36 cellular contexts compared by ENCODE assay signal in genomic region chr1:165485716-165486115, GRCh38. TPM values are rescaled to one million over a fixed set of nuclear protein-coding genes. Genes with fewer than 3 reads are reported as not detected.
"Had no signal": no experiment of that assay in that cellular context is flagged by ENCODE, and none has a peak within 500 bp of the region (broad histone marks: within the 10 kb centered on the region; RNA-seq: fewer than 3 reads in every experiment).

No MANE protein-coding gene starts in this region.

- H3K4me3 Mint-ChIP-seq: activated CD8-positive, alpha-beta T cell treated with anti-CD3 and anti-CD28 coated beads for 36 hours; activated naive CD8-positive, alpha-beta T cell; activated T-cell treated with anti-CD3 and anti-CD28 coated beads, Interleukin-2, amount 50 U/mL, for 4 hours; activated T-helper 17 cell treated with anti-CD3 and anti-CD28 coated beads, Interleukin-2, amount 50 U/mL, for 72 hours; effector memory CD8-positive, alpha-beta T cell; WTC11 had no signal

- H3K4me3 ChIP-seq: esophagus squamous epithelium, gastroesophageal sphincter had no signal

- H3K9me3 Mint-ChIP-seq: activated CD8-positive, alpha-beta T cell treated with anti-CD3 and anti-CD28 coated beads for 36 hours; activated T-cell treated with anti-CD3 and anti-CD28 coated beads, Interleukin-2, amount 50 U/mL, for 4 hours; activated T-helper 17 cell treated with anti-CD3 and anti-CD28 coated beads, Interleukin-2, amount 50 U/mL, for 72 hours; effector memory CD8-positive, alpha-beta T cell; WTC11 had no signal

- H3K4me1 Mint-ChIP-seq: WTC11 had no signal

- H3K27me3 ChIP-seq: brain microvascular endothelial cell had no signal

- DNase-seq: activated CD4-positive, alpha-beta T cell treated with anti-CD3 and anti-CD28 coated beads for 1 hour; activated CD4-positive, alpha-beta T cell treated with anti-CD3 and anti-CD28 coated beads for 4 hours; activated CD4-positive, alpha-beta T cell treated with anti-CD3 and anti-CD28 coated beads, Interleukin-2, amount 50 U/mL, for 1 hour; activated CD4-positive, alpha-beta T cell treated with anti-CD3 and anti-CD28 coated beads, Interleukin-2, amount 50 U/mL, for 48 hours; activated CD8-positive, alpha-beta memory T cell treated with anti-CD3 and anti-CD28 coated beads for 24 hours; activated CD8-positive, alpha-beta T cell treated with anti-CD3 and anti-CD28 coated beads for 36 hours; activated effector memory CD4-positive, alpha-beta T cell treated with Interleukin-2 at 50 U/mL for 16 hours; activated gamma-delta T cell treated with Interleukin-2 at 50 U/mL for 16 hours; activated naive CD4-positive, alpha-beta T cell treated with anti-CD3 and anti-CD28 coated beads, Interleukin-2, amount 50 U/mL, for 16 hours; activated naive CD4-positive, alpha-beta T cell treated with Interleukin-2 at 50 U/mL for 16 hours; activated T-cell treated with anti-CD3 and anti-CD28 coated beads, Interleukin-2, amount 50 U/mL, for 4 hours; amniotic stem cell; anterior cingulate cortex; brain microvascular endothelial cell; caudate nucleus; cortex of kidney; dermis blood vessel endothelial cell; effector CD4-positive, alpha-beta T cell; effector memory CD8-positive, alpha-beta T cell; erythroblast; esophagus squamous epithelium; foreskin melanocyte; T-helper 2 cell had no signal

- FAIRE-seq: astrocyte, bronchial epithelial cell, colon had no signal

- H3K27ac Mint-ChIP-seq: activated CD8-positive, alpha-beta T cell treated with anti-CD3 and anti-CD28 coated beads for 36 hours; activated naive CD8-positive, alpha-beta T cell; activated T-helper 17 cell treated with anti-CD3 and anti-CD28 coated beads, Interleukin-2, amount 50 U/mL, for 72 hours; effector memory CD8-positive, alpha-beta T cell; WTC11 had no signal

- H3K9me3 ChIP-seq: esophagus squamous epithelium, gastroesophageal sphincter had no signal

- H3K36me3 Mint-ChIP-seq: activated naive CD8-positive, alpha-beta T cell; WTC11 had no signal

- ATAC-seq: activated CD8-positive, alpha-beta T cell treated with anti-CD3 and anti-CD28 coated beads for 36 hours; activated T-cell treated with anti-CD3 and anti-CD28 coated beads, Interleukin-2, amount 50 U/mL, for 4 hours; activated T-helper 17 cell treated with anti-CD3 and anti-CD28 coated beads, Interleukin-2, amount 50 U/mL, for 72 hours; effector memory CD8-positive, alpha-beta T cell; gastroesophageal sphincter; WTC11 had no signal

- H3K27ac ChIP-seq: brain microvascular endothelial cell, esophagus squamous epithelium, gastroesophageal sphincter had no signal

- H3K36me3 ChIP-seq: brain microvascular endothelial cell, esophagus squamous epithelium, gastroesophageal sphincter had no signal

- H3K4me1 ChIP-seq: esophagus squamous epithelium, gastroesophageal sphincter had no signal

RNA-seq across cellular contexts. Expression of gene RXRG, which starts 40.8 kb away (rescaled TPM):
- total RNA-seq: activated CD8-positive, alpha-beta T cell treated with anti-CD3 and anti-CD28 coated beads for 36 hours; activated T-cell treated with anti-CD3 and anti-CD28 coated beads, Interleukin-2, amount 50 U/mL, for 4 hours; activated T-helper 17 cell treated with anti-CD3 and anti-CD28 coated beads, Interleukin-2, amount 50 U/mL, for 72 hours; astrocyte; bronchial epithelial cell; chondrocyte; dermis blood vessel endothelial cell; fibroblast of villous mesenchyme; glomerular endothelial cell; T-helper 1 cell treated with Interleukin-12 subunit alpha and Interleukin-12 subunit beta and Interleukin-4 antibody, amounts not matched to agents 30 ng/mL and 1 ng/mL, for 36 hours; WTC11 had no signal

RNA-seq across cellular contexts. Expression of gene LRRC52, which starts 58.1 kb away (rescaled TPM):
- total RNA-seq: activated CD8-positive, alpha-beta T cell treated with anti-CD3 and anti-CD28 coated beads for 36 hours; activated T-cell treated with anti-CD3 and anti-CD28 coated beads, Interleukin-2, amount 50 U/mL, for 4 hours; activated T-helper 17 cell treated with anti-CD3 and anti-CD28 coated beads, Interleukin-2, amount 50 U/mL, for 72 hours; astrocyte; bronchial epithelial cell; chondrocyte; dermis blood vessel endothelial cell; esophagus squamous epithelium; fibroblast of lung; fibroblast of villous mesenchyme; gastroesophageal sphincter; glomerular endothelial cell; T-helper 1 cell treated with Interleukin-12 subunit alpha and Interleukin-12 subunit beta and Interleukin-4 antibody, amounts not matched to agents 30 ng/mL and 1 ng/mL, for 36 hours; WTC11 had no signal
- polyA plus RNA-seq: adipose tissue, fibroblast of lung had no signal
